In genomic region chr13:112692104-112692503, GRCh38 we compare ENCODE assay signal across 10 cellular contexts. TPM values are rescaled to one million over a fixed set of nuclear protein-coding genes. Genes with fewer than 3 reads are reported as not detected.
DNase-seq lines count a peak whose midpoint lies in the region; ATAC-seq and FAIRE-seq lines count a peak whose summit lies in the region.
"Had no signal": no experiment of that assay in that cellular context is flagged by ENCODE, and none has a peak within 500 bp of the region (broad histone marks: within the 10 kb centered on the region; RNA-seq: fewer than 3 reads in every experiment).

No MANE protein-coding gene starts in this region.

- no peaks in the 10 kb centered on the region for H3K27me3 Mint-ChIP-seq in dendritic cell treated with granulocyte-macrophage colony-stimulating factor and Interleukin-4, amounts not matched to agents 40 ng/mL and 50 ng/mL, for 4 days
- H3K27me3 Mint-ChIP-seq in naive thymus-derived CD4-positive, alpha-beta T cell = no peaks in the 10 kb centered on the region

- H3K4me1 ChIP-seq in BLaER1 (peaks cover 57% of the 10 kb centered on the region), HUES48 (ENCODE audit: control insufficient read depth, insufficient read depth, low read length) (peaks cover 29% of the 10 kb centered on the region)
- peaks cover 15 to 26% of the 10 kb centered on the region in 2 donors for H3K4me1 ChIP-seq in naive thymus-derived CD4-positive, alpha-beta T cell (ENCODE audit: control insufficient read depth in 2 of 2, insufficient read depth in 2 of 2, low read length in 2 of 2)

- peak overlapping the region; percentile 89 for H3K4me3 Mint-ChIP-seq in dendritic cell treated with granulocyte-macrophage colony-stimulating factor and Interleukin-4, amounts not matched to agents 40 ng/mL and 50 ng/mL, for 4 days
- peak overlapping the region; percentile 79 to 96 (median 92) for H3K4me3 Mint-ChIP-seq in naive thymus-derived CD4-positive, alpha-beta T cell

- H3K36me3 ChIP-seq in BLaER1 (peaks cover 14% of the 10 kb centered on the region; the same call in 1 of the 2 replicates), HUES48 (ENCODE audit: control insufficient read depth, insufficient read depth, low read length) (peaks cover 5% of the 10 kb centered on the region)
- H3K36me3 ChIP-seq in naive thymus-derived CD4-positive, alpha-beta T cell (ENCODE audit: control insufficient read depth in 2 of 3, insufficient read depth in 3 of 3, low read length in 3 of 3) = peaks cover 0 to 4% (median 0%) of the 10 kb centered on the region in 3 experiments
- H3K36me3 ChIP-seq: SJCRH30 had no signal

- peak overlapping the region; percentile 93 for H3K9ac ChIP-seq in BLaER1
- H3K9ac ChIP-seq in HUES48 (ENCODE audit: low read depth, low read length) = no peak overlapping the region

- H3K9me3 ChIP-seq in BLaER1 (no peaks in the 10 kb centered on the region), HUES48 (ENCODE audit: control insufficient read depth, insufficient read depth, low read length) (no peaks in the 10 kb centered on the region)
- no peaks in the 10 kb centered on the region for H3K9me3 ChIP-seq in naive thymus-derived CD4-positive, alpha-beta T cell (ENCODE audit: control insufficient read depth in 2 of 3, low read length in 3 of 3)
- H3K9me3 ChIP-seq: SJCRH30 had no signal

- H3K9me3 Mint-ChIP-seq in dendritic cell treated with granulocyte-macrophage colony-stimulating factor and Interleukin-4, amounts not matched to agents 40 ng/mL and 50 ng/mL, for 4 days = no peaks in the 10 kb centered on the region
- H3K9me3 Mint-ChIP-seq in naive thymus-derived CD4-positive, alpha-beta T cell = no peaks in the 10 kb centered on the region

- peaks cover 52% of the 10 kb centered on the region for H3K4me1 Mint-ChIP-seq in dendritic cell treated with granulocyte-macrophage colony-stimulating factor and Interleukin-4, amounts not matched to agents 40 ng/mL and 50 ng/mL, for 4 days (ENCODE audit: low read depth)
- H3K4me1 Mint-ChIP-seq in naive thymus-derived CD4-positive, alpha-beta T cell = peaks cover 43 to 66% (median 59%) of the 10 kb centered on the region in 7 donors

- peak overlapping the region; percentile 91 for H3K4me3 ChIP-seq in BLaER1
- peak overlapping the region; percentile 81 for H3K4me3 ChIP-seq in HUES48 (ENCODE audit: low read depth, low read length)
- no peak overlapping the region for H3K4me3 ChIP-seq in naive thymus-derived CD4-positive, alpha-beta T cell (ENCODE audit: low read length)

- intact Hi-C loops in dendritic cell treated with granulocyte-macrophage colony-stimulating factor and Interleukin-4, amounts not matched to agents 40 ng/mL and 50 ng/mL, for 4 days (cut with micrococcal nuclease) = loop anchor here (10.0 kb wide), 2 partner anchors 73 to 107 kb away; partner anchors contain the start of gene TUBGCP3
- intact Hi-C loops in naive thymus-derived CD4-positive, alpha-beta T cell (cut with micrococcal nuclease) = loop anchor here (5.0 to 10.0 kb wide), 4 partner anchors 180 to 1775 kb away; partner anchors contain the start of genes ANKRD10 (in 1 of the 2), CUL4A (in 1 of the 2), LAMP1 (in 1 of the 2) and PCID2 (in 1 of the 2)

- H3K27ac Mint-ChIP-seq in dendritic cell treated with granulocyte-macrophage colony-stimulating factor and Interleukin-4, amounts not matched to agents 40 ng/mL and 50 ng/mL, for 4 days = peak overlapping the region; percentile 95
- peak overlapping the region in 2 of 9 donors; percentile 45 to 78 for H3K27ac Mint-ChIP-seq in naive thymus-derived CD4-positive, alpha-beta T cell

- H3K27me3 ChIP-seq in BLaER1 (no peaks in the 10 kb centered on the region; the same call in 1 of the 2 replicates), HUES48 (ENCODE audit: control insufficient read depth, insufficient read depth, low read length) (peaks cover 6% of the 10 kb centered on the region; the same call in 1 of the 2 replicates)
- H3K27me3 ChIP-seq in naive thymus-derived CD4-positive, alpha-beta T cell (ENCODE audit: control insufficient read depth in 2 of 2, insufficient read depth in 2 of 2, low read length in 2 of 2) = no peaks in the 10 kb centered on the region
- H3K27me3 ChIP-seq: SJCRH30 had no signal

- H3K4me2 ChIP-seq in BLaER1 = peak overlapping the region; percentile 87

- CTCF ChIA-PET in naive thymus-derived CD4-positive, alpha-beta T cell (lab: Charles Lee) = interaction anchor here (0.9 kb wide), 1 partner anchor 52 kb away, joined by 5 read pairs; no protein-coding TSS in a partner anchor

- FAIRE-seq in urothelium cell line (lab: Jason Lieb, UNC) = no peak

- DNase-seq in naive thymus-derived CD4-positive, alpha-beta T cell = no peak
- DNase-seq in urothelium cell line (ENCODE audit: low spot score) (no peak), occipital lobe (lab: John Stamatoyannopoulos, UW) (no peak), NCI-H510A (lab: John Stamatoyannopoulos, UW) (no peak)
- DNase-seq: activated naive CD4-positive, alpha-beta T cell treated with Interleukin-2 at 50 U/mL for 16 hours had no signal

- POLR2A ChIA-PET in naive thymus-derived CD4-positive, alpha-beta T cell (lab: Charles Lee) = no interaction called here

- no peak for ATAC-seq in naive thymus-derived CD4-positive, alpha-beta T cell
- ATAC-seq in activated CD4-positive, CD25-positive, alpha-beta regulatory T cell treated with anti-CD3 and anti-CD28 coated beads, Interleukin-2, amount 50 U/mL, for 24 hours = no peak

- H3K36me3 Mint-ChIP-seq in dendritic cell treated with granulocyte-macrophage colony-stimulating factor and Interleukin-4, amounts not matched to agents 40 ng/mL and 50 ng/mL, for 4 days (ENCODE audit: low read depth) = peaks cover 39% of the 10 kb centered on the region
- peaks cover 0 to 3% (median 0%) of the 10 kb centered on the region in 5 donors for H3K36me3 Mint-ChIP-seq in naive thymus-derived CD4-positive, alpha-beta T cell

- H4K20me1 ChIP-seq in BLaER1 = peaks cover 62% of the 10 kb centered on the region

- no peak overlapping the region for H3K27ac ChIP-seq in BLaER1
- H3K27ac ChIP-seq in HUES48 (ENCODE audit: low read depth, low read length) = no peak overlapping the region
- no peak overlapping the region for H3K27ac ChIP-seq in naive thymus-derived CD4-positive, alpha-beta T cell (ENCODE audit: low read depth, low read length)
- H3K27ac ChIP-seq: SJCRH30 had no signal

RNA-seq across cellular contexts. Expression of gene ATP11A, which starts 2.3 kb away (rescaled TPM):
- total RNA-seq in naive thymus-derived CD4-positive, alpha-beta T cell = 100 to 1,000 TPM in 1 of 5 experiments, 10 to 100 TPM in 4; 45.0 to 111 (median 79.8) TPM
- 1 to 10 TPM; 4.3 to 6.1 TPM for polyA plus RNA-seq in naive thymus-derived CD4-positive, alpha-beta T cell
- total RNA-seq in occipital lobe = 6.7 TPM
